Comparison of ENCODE assay signal across 30 cellular contexts in the genomic region with DNA sequence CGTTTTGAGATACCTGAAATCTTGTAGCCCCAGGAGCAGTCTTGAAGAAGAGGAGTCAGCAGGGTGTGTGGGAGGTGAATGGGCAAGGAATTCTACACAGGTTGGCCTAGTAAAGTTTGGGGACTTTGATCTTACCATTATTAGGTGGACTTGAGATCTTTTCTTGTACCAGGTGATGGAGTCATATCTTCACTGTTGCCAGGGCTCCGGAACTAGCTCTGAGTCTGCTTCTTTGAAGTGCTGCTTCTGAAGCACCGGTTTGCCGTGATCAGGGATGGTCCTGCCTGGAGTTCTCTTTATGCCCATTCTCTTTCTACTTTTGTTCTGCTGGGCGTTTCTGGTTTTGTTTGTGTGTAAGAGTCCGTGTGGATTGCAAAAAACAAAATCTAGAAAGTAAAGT.
"Had no signal": no experiment of that assay in that cellular context is flagged by ENCODE, and none has a peak within 500 bp of the region (broad histone marks: within the 10 kb centered on the region; RNA-seq: fewer than 3 reads in every experiment).

No MANE protein-coding gene starts in this region.

- H3K4me3 ChIP-seq: ascending aorta, body of pancreas had no signal

- H3K4me3 Mint-ChIP-seq: activated CD8-positive, alpha-beta T cell treated with anti-CD3 and anti-CD28 coated beads, Interleukin-2, amount 10 ng/mL, durations not matched to agents 7 days and 5 days; activated naive CD8-positive, alpha-beta T cell treated with anti-CD3 and anti-CD28 coated beads, Interleukin-2, amount 50 U/mL, for 24 hours; WTC11 had no signal

- H3K27ac Mint-ChIP-seq: activated CD8-positive, alpha-beta T cell treated with anti-CD3 and anti-CD28 coated beads, Interleukin-2, amount 10 ng/mL, durations not matched to agents 7 days and 5 days; activated naive CD8-positive, alpha-beta T cell treated with anti-CD3 and anti-CD28 coated beads, Interleukin-2, amount 50 U/mL, for 24 hours; WTC11 had no signal

- H3K36me3 ChIP-seq: ascending aorta had no signal

- FAIRE-seq: bronchial epithelial cell had no signal

- H3K27me3 ChIP-seq: ascending aorta, body of pancreas had no signal

- H3K27me3 Mint-ChIP-seq: activated naive CD8-positive, alpha-beta T cell treated with anti-CD3 and anti-CD28 coated beads, Interleukin-2, amount 50 U/mL, for 24 hours had no signal

- DNase-seq: activated CD4-positive, alpha-beta T cell treated with anti-CD3 and anti-CD28 coated beads for 48 hours; activated CD4-positive, alpha-beta T cell treated with anti-CD3 and anti-CD28 coated beads, Interleukin-2, amount 50 U/mL, for 4 hours; activated CD4-positive, CD25-positive, alpha-beta regulatory T cell treated with anti-CD3 and anti-CD28 coated beads, Interleukin-2, amount 50 U/mL, for 72 hours; activated CD8-positive, alpha-beta memory T cell treated with anti-CD3 and anti-CD28 coated beads, Interleukin-2, amount 50 U/mL, for 48 hours; activated CD8-positive, alpha-beta T cell treated with anti-CD3 and anti-CD28 coated beads, Interleukin-2, amount 10 ng/mL, durations not matched to agents 7 days and 5 days; activated naive CD8-positive, alpha-beta T cell treated with anti-CD3 and anti-CD28 coated beads, Interleukin-2, amount 50 U/mL, for 24 hours; activated T-cell treated with anti-CD3 and anti-CD28 coated beads, Interleukin-2, amount 50 U/mL, for 1 hour; amniotic stem cell; body of pancreas; central memory CD4-positive, alpha-beta T cell; Kasumi-1; KBM-7; NCI-H1048; NCI-H1930; NCI-H2107; NCI-H2171 treated with DMSO at 0.1 percent for 48 hours; NCI-H345; NCI-H510A treated with DMSO at 0.1 percent for 48 hours; NCI-H69; NK-92 treated with Interleukin-12 subunit alpha and Interleukin-12 subunit beta, amount 100 ng/mL, for 24 hours; OCI-M1; RPMI8226; SK-N-SH; T-helper 9 cell had no signal

- H3K9me3 Mint-ChIP-seq: activated naive CD8-positive, alpha-beta T cell treated with anti-CD3 and anti-CD28 coated beads, Interleukin-2, amount 50 U/mL, for 24 hours; WTC11 had no signal

- H3K9me3 ChIP-seq: ascending aorta, body of pancreas, SK-N-SH had no signal

- H3K27ac ChIP-seq: ascending aorta, body of pancreas had no signal

- H3K36me3 Mint-ChIP-seq: WTC11 had no signal

- ATAC-seq: activated CD8-positive, alpha-beta T cell treated with anti-CD3 and anti-CD28 coated beads, Interleukin-2, amount 10 ng/mL, durations not matched to agents 7 days and 5 days; activated naive CD4-positive, alpha-beta T cell treated with anti-CD3 and anti-CD28 coated beads, Interleukin-2, amount 50 U/mL, for 72 hours; activated naive CD8-positive, alpha-beta T cell treated with anti-CD3 and anti-CD28 coated beads, Interleukin-2, amount 50 U/mL, for 24 hours; body of pancreas; Panc1; Right ventricle myocardium inferior; WTC11 had no signal
